In genomic region chr7:116802784-116803183, GRCh38 we compare ENCODE assay signal across 7 cellular contexts. TPM values are rescaled to one million over a fixed set of nuclear protein-coding genes. Genes with fewer than 3 reads are reported as not detected.
A peak's percentile ranks its signal among the peaks of the same experiment; 100 is the strongest.
DNase-seq lines count a peak whose midpoint lies in the region; ATAC-seq, FAIRE-seq and TF ChIP-seq lines count a peak whose summit lies in the region.

No MANE protein-coding gene starts in this region.

- H4K5ac ChIP-seq in mesendoderm (ENCODE audit: low read length): no peak overlapping the region

- peak overlapping the region; percentile 85 for H2BK15ac ChIP-seq in mesendoderm (replicated peaks; ENCODE audit: low read depth)

- CTCF ChIA-PET in Panc1 (lab: Charles Lee): interaction anchor here (0.6 kb wide), 1 partner anchor 211 kb away, joined by 3 read pairs; no protein-coding TSS in a partner anchor

- POLR2A ChIA-PET in Panc1 (lab: Charles Lee): no interaction called here

- H3K27me3 ChIP-seq in DOHH2 (ENCODE audit: control insufficient read depth, low read length) (peaks cover 29% of the 10 kb centered on the region), Panc1 (ENCODE audit: control insufficient read depth, insufficient read depth, low read length) (no peaks in the 10 kb centered on the region), colonic mucosa (no peaks in the 10 kb centered on the region), mesendoderm (ENCODE audit: insufficient read depth, low read length, poor library complexity) (no peaks in the 10 kb centered on the region)

- no peak overlapping the region for H3K56ac ChIP-seq in mesendoderm (ENCODE audit: low read length)

- FAIRE-seq in urothelium cell line (lab: Jason Lieb, UNC): no peak

- H2AK5ac ChIP-seq in mesendoderm (ENCODE audit: low read length): no peak overlapping the region

- H4K20me1 ChIP-seq in DOHH2 (ENCODE audit: control insufficient read depth, insufficient read depth, low read depth, low read length): no peaks in the 10 kb centered on the region

- H3K9me2 ChIP-seq in DOHH2 (replicated peaks; ENCODE audit: control insufficient read depth, low read length): no peaks in the 10 kb centered on the region

- no peak overlapping the region for H2BK5ac ChIP-seq in mesendoderm (ENCODE audit: low read length)

- H3K4me1 ChIP-seq in DOHH2 (ENCODE audit: control insufficient read depth, low read length) (peaks cover 6% of the 10 kb centered on the region; the same call in 1 of the 2 replicates), Panc1 (ENCODE audit: control insufficient read depth, insufficient read depth, low read length) (peaks cover 46% of the 10 kb centered on the region), colonic mucosa (no peaks in the 10 kb centered on the region), mesendoderm (ENCODE audit: control insufficient read depth, low read depth, low read length) (peaks cover 2% of the 10 kb centered on the region)

- in situ Hi-C loops in Panc1 (cut with HindIII; ENCODE audit: low pct_unique_long_range_greater_than_20kb, low sequenced_read_pairs): no loop called here

- no peaks in the 10 kb centered on the region for H3K79me1 ChIP-seq in mesendoderm (ENCODE audit: low read length)

- BruUV-seq in Panc1 (replicated peaks; lab: Mats Ljungman, UMichigan): no TSS peak

- TF ChIP-seq CTCF in DOHH2 (IDR thresholded peaks at IDR 0.05; ENCODE audit: low read depth, low read length, poor library complexity, severe bottlenecking): peak; percentile 77
- peak; percentile 66 for TF ChIP-seq CTCF in Panc1 (IDR thresholded peaks at IDR 0.05)
- TF ChIP-seq CTCF in colonic mucosa (IDR thresholded peaks at IDR 0.05): peak; percentile 28

- WGBS in mesendoderm (ENCODE audit: extremely low coverage, insufficient coverage, low lambda C conversion rate): no CpG with 5 or more reads among the region's 5 CpGs

- H3F3A ChIP-seq in DOHH2 (ENCODE audit: control insufficient read depth, insufficient read depth): no peaks in the 10 kb centered on the region

- H3K4me3 ChIP-seq in DOHH2 (ENCODE audit: low read length) (no peak overlapping the region), Panc1 (ENCODE audit: low read depth in 2 of 2, low read length in 2 of 2) (no peak overlapping the region), colonic mucosa (no peak overlapping the region), mesendoderm (ENCODE audit: low read length) (no peak overlapping the region)

- H3K18ac ChIP-seq in mesendoderm (ENCODE audit: low read length): peak overlapping the region; percentile 75

- peak; percentile 72 for ATAC-seq in GM19025 (IDR thresholded peaks at IDR 0.05; ENCODE audit: low read depth, unreplicated experiment)
- ATAC-seq in HG03280 (IDR thresholded peaks at IDR 0.05; ENCODE audit: unreplicated experiment): peak; percentile 86
- peak; percentile 27; the same call in 1 of the 2 replicates for ATAC-seq in Panc1

- peak overlapping the region in 1 of 2 donors; percentile 28 for H3K9ac ChIP-seq in colonic mucosa (ENCODE audit: low read depth in 2 of 2, low read length in 2 of 2)
- H3K9ac ChIP-seq in mesendoderm (ENCODE audit: low read length): no peak overlapping the region

- no peak overlapping the region for H2BK120ac ChIP-seq in mesendoderm (ENCODE audit: low read depth, low read length)

- no peak overlapping the region for H3K4ac ChIP-seq in mesendoderm (ENCODE audit: low read depth, low read length)

- intact Hi-C loops in Panc1 (cut with micrococcal nuclease; ENCODE audit: unreplicated experiment): no loop called here
- intact Hi-C loops in colonic mucosa (cut with DNase I): no loop called here

- no peaks in the 10 kb centered on the region for H3K79me2 ChIP-seq in DOHH2 (ENCODE audit: control insufficient read depth, low read length)
- no peaks in the 10 kb centered on the region for H3K79me2 ChIP-seq in mesendoderm (ENCODE audit: control insufficient read depth, insufficient read depth, low read length)

- H3K27ac ChIP-seq in DOHH2 (ENCODE audit: low read depth, low read length) (no peak overlapping the region), Panc1 (ENCODE audit: low read length) (peak overlapping the region; percentile 79), colonic mucosa (peak overlapping the region; percentile 58), mesendoderm (ENCODE audit: low read depth, low read length) (no peak overlapping the region)

- DNase-seq in Panc1 (ENCODE audit: low read depth, low spot score): peak; percentile 51
- DNase-seq in colonic mucosa: peak; percentile 56
- DNase-seq in mesendoderm: peak; percentile 66
- DNase-seq in urothelium cell line (ENCODE audit: low spot score): peak; percentile 27

- H3K36me3 ChIP-seq in DOHH2 (ENCODE audit: control insufficient read depth, low read length) (no peaks in the 10 kb centered on the region), Panc1 (ENCODE audit: control insufficient read depth, insufficient read depth, low read length) (no peaks in the 10 kb centered on the region; the same call in 1 of the 2 replicates), colonic mucosa (no peaks in the 10 kb centered on the region), mesendoderm (ENCODE audit: control insufficient read depth, insufficient read depth, low read length) (no peaks in the 10 kb centered on the region)

- no peaks in the 10 kb centered on the region for H3K9me3 ChIP-seq in DOHH2 (ENCODE audit: control insufficient read depth, insufficient read depth, low read length)
- no peaks in the 10 kb centered on the region for H3K9me3 ChIP-seq in Panc1 (ENCODE audit: control insufficient read depth, insufficient read depth, low read depth, low read length)
- no peaks in the 10 kb centered on the region for H3K9me3 ChIP-seq in colonic mucosa

- H3K23ac ChIP-seq in mesendoderm (ENCODE audit: low read length): no peak overlapping the region

- H3K4me2 ChIP-seq in DOHH2 (ENCODE audit: low read length) (no peak overlapping the region), mesendoderm (ENCODE audit: low read length) (no peak overlapping the region)

- no peak overlapping the region for H4K8ac ChIP-seq in mesendoderm (ENCODE audit: low read depth, low read length)

RNA-seq across cellular contexts. Expression of gene CAPZA2, which starts 59.6 kb away (rescaled TPM):
- total RNA-seq in Panc1 (2021; ENCODE audit: unreplicated experiment) (195 TPM), colonic mucosa (100 to 1,000 TPM; 186 to 323 TPM)
- 77.8 TPM for polyA plus RNA-seq in Panc1 (2012; ENCODE audit: insufficient read length)
- 59.5 TPM for polyA plus RNA-seq in mesendoderm (2013, experiment 1 of 2)
- polyA plus RNA-seq in mesendoderm (2013, experiment 2 of 2): 56.8 TPM

Comparison
In these comparisons a context has a peak if more than half of its experiments do, and no peak if none do; other contexts are left out.
1. H3K27ac ChIP-seq: peak in Panc1 (single experiment) and colonic mucosa (single experiment); none in DOHH2 (single experiment) and mesendoderm (single experiment).
2. ATAC-seq: peak in every context shown above with its lines; median percentile 86 in HG03280; 72 in GM19025; 27 in Panc1.
3. Peak in every context shown above with its lines, with median percentiles within 50 percentile points of each other: CTCF ChIP-seq and DNase-seq.